ENCODE assay signal across 1 cellular context in the genomic region with DNA sequence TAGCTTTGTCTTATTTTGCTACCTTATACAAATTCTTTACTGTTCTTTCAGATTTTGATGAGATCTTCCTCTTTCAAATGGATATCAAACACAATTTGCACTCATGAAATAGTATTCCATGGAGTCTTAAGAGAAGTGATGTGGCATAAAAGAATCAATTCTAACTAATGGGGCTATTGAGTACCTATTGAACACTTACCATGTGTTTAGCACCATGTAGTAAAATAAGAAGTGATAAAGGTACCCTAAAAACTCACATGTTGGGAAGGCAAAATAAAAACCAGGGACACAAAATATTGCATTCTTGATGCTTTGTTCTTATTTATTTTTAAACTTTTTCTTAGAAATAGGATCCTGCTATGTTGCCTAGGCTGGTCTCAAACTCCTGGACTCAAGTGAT.
TF ChIP-seq lines count a peak whose summit lies in the region.

No MANE protein-coding gene starts in this region.

TF ChIP-seq in liver, 16 proteins besides CTCF, POLR2A, EP300 and RAD21:
- no peak for TF ChIP-seq JUND (IDR thresholded peaks at IDR 0.05)
- no peak for TF ChIP-seq RXRA (IDR thresholded peaks at IDR 0.05)
- no peak for TF ChIP-seq YY1 (IDR thresholded peaks at IDR 0.05)
- TF ChIP-seq HNF4A (conservative IDR thresholded peaks at IDR 0.05) = no peak
- TF ChIP-seq EGR1 (IDR thresholded peaks at IDR 0.05; ENCODE audit: low read depth in 2 of 2) = no peak
- TF ChIP-seq, protein P1, sequence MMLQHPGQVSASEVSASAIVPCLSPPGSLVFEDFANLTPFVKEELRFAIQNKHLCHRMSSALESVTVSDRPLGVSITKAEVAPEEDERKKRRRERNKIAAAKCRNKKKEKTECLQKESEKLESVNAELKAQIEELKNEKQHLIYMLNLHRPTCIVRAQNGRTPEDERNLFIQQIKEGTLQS (IDR thresholded peaks at IDR 0.05) = no peak
- no peak for TF ChIP-seq ZBTB33 (IDR thresholded peaks at IDR 0.05)
- TF ChIP-seq MAX (IDR thresholded peaks at IDR 0.05) = no peak
- TF ChIP-seq GABPA (IDR thresholded peaks at IDR 0.05 in 1 of 2, conservative IDR thresholded peaks at IDR 0.05 in 1 of 2) = no peak
- TF ChIP-seq TAF1 (conservative IDR thresholded peaks at IDR 0.05) = no peak
- TF ChIP-seq NR2F2 (IDR thresholded peaks at IDR 0.05) = no peak
- no peak for TF ChIP-seq FOXA2 (IDR thresholded peaks at IDR 0.05)
- no peak for TF ChIP-seq HNF4G (IDR thresholded peaks at IDR 0.05)
- TF ChIP-seq SP1 (IDR thresholded peaks at IDR 0.05) = no peak
- TF ChIP-seq REST (IDR thresholded peaks at IDR 0.05) = no peak
- TF ChIP-seq FOXA1 (IDR thresholded peaks at IDR 0.05) = no peak
